ENCODE assay signal across 13 cellular contexts in genomic region chr5:33817301-33817700, GRCh38.
"Had no signal": no experiment of that assay in that cellular context is flagged by ENCODE, and none has a peak within 500 bp of the region (broad histone marks: within the 10 kb centered on the region; RNA-seq: fewer than 3 reads in every experiment).

No MANE protein-coding gene starts in this region.

- H3K4me3 Mint-ChIP-seq: activated T-cell treated with anti-CD3 and anti-CD28 coated beads, Interleukin-2, amount 50 U/mL, for 24 hours; neural progenitor cell had no signal

- FAIRE-seq: frontal cortex had no signal

- H3K79me2 ChIP-seq: parathyroid adenoma had no signal

- H3K4me3 ChIP-seq: esophagus squamous epithelium, heart right ventricle, neural progenitor cell, skin epidermis, tibial nerve had no signal

- H3K9ac ChIP-seq: neural progenitor cell, parathyroid adenoma had no signal

- H3K27ac ChIP-seq: esophagus squamous epithelium, heart right ventricle, neural progenitor cell, parathyroid adenoma, skin epidermis, tibial nerve had no signal

- H3K27me3 ChIP-seq: esophagus squamous epithelium, heart right ventricle, neural progenitor cell, tibial nerve had no signal

- H3K36me3 Mint-ChIP-seq: neural progenitor cell had no signal

- H3K27ac Mint-ChIP-seq: activated naive CD4-positive, alpha-beta T cell treated with anti-CD3 and anti-CD28 coated beads, Interleukin-2, amount 50 U/mL, for 72 hours; activated T-cell treated with anti-CD3 and anti-CD28 coated beads, Interleukin-2, amount 50 U/mL, for 24 hours; neural progenitor cell had no signal

- H2AFZ ChIP-seq: neural progenitor cell, parathyroid adenoma had no signal

- DNase-seq: activated CD4-positive, alpha-beta T cell treated with anti-CD3 and anti-CD28 coated beads, Interleukin-2, amount 50 U/mL, for 4 hours; activated effector memory CD4-positive, alpha-beta T cell treated with Interleukin-2 at 50 U/mL for 16 hours; activated T-cell treated with anti-CD3 and anti-CD28 coated beads, Interleukin-2, amount 50 U/mL, for 24 hours; amniotic stem cell; cerebellar nuclear complex; esophagus squamous epithelium; heart right ventricle had no signal

- H3K4me2 ChIP-seq: neural progenitor cell had no signal

- H3K9me3 ChIP-seq: esophagus squamous epithelium had no signal

- H3K4me1 ChIP-seq: esophagus squamous epithelium, heart right ventricle, neural progenitor cell, parathyroid adenoma, tibial nerve had no signal

- H3K36me3 ChIP-seq: esophagus squamous epithelium, heart right ventricle, neural progenitor cell, tibial nerve had no signal

- ATAC-seq: activated naive CD4-positive, alpha-beta T cell treated with anti-CD3 and anti-CD28 coated beads, Interleukin-2, amount 50 U/mL, for 72 hours had no signal
